Comparison of ENCODE assay signal across 9 cellular contexts in the genomic region with DNA sequence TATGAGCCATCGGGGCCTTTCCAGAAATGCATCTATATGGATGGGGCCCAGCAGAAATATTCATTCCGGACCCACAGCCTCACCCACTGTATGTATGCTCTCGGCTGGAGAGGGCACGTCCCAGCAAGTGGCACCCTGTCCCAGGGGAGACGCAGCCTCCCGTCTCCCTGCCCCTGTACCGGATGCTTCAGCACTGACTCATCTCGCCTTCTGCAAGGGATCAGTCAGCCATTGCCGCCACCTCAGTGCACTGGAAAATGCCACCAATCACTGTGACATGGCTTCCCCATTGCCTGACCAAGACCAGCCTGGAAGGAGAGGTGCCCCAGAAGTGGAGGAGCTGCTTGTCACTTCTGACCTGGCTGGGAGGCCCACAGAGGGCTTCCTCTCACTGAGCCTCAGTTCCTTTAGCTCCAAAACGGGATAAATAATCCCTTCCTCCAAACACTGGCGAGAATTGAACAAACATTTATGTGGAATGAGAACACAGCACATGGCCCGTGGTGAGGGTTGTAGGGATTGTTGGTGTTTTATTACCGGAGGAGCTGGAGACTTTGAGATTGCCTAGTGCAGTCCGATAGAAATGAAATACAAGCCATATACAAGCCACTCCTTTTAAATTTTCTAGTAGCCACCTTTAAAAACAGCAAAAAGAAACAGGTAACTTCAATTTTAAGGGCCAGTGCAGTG. TPM values are rescaled to one million over a fixed set of nuclear protein-coding genes. Genes with fewer than 3 reads are reported as not detected.
DNase-seq lines count a peak whose midpoint lies in the region; ATAC-seq, FAIRE-seq and TF ChIP-seq lines count a peak whose summit lies in the region.
"Had no signal": no experiment of that assay in that cellular context is flagged by ENCODE, and none has a peak within 500 bp of the region (broad histone marks: within the 10 kb centered on the region; RNA-seq: fewer than 3 reads in every experiment).

No MANE protein-coding gene starts in this region.

- no peak for TF ChIP-seq POLR2A in H54 (IDR thresholded peaks at IDR 0.05; ENCODE audit: low read depth, low read length)

- intact Hi-C loops in CD8-positive, alpha-beta T cell (cut with DNase I, micrococcal nuclease), result no loop called here

- H3K4me2 ChIP-seq in skeletal muscle satellite cell (ENCODE audit: low read length), result peak overlapping the region; percentile 9

- no peaks in the 10 kb centered on the region for H3K9me3 Mint-ChIP-seq in CD8-positive, alpha-beta T cell

- H3K36me3 ChIP-seq in skeletal muscle satellite cell (ENCODE audit: insufficient read depth, low read length), result no peaks in the 10 kb centered on the region
- no peaks in the 10 kb centered on the region for H3K36me3 ChIP-seq in CD8-positive, alpha-beta T cell (ENCODE audit: insufficient read depth, low read length)

- TF ChIP-seq CTCF in fibroblast of villous mesenchyme (IDR thresholded peaks at IDR 0.05; ENCODE audit: insufficient read depth, low read depth, low read length), result no peak
- TF ChIP-seq CTCF in CD8-positive, alpha-beta T cell (IDR thresholded peaks at IDR 0.05), result no peak
- TF ChIP-seq CTCF in D721Med (IDR thresholded peaks at IDR 0.05; ENCODE audit: insufficient read depth, missing control alignments), result no peak

- no peaks in the 10 kb centered on the region for H3K27me3 ChIP-seq in skeletal muscle satellite cell (ENCODE audit: control insufficient read depth, insufficient read depth, low read length)
- no peaks in the 10 kb centered on the region for H3K27me3 ChIP-seq in CD8-positive, alpha-beta T cell (ENCODE audit: insufficient read depth, low read length)

- H3K27ac ChIP-seq in CD8-positive, alpha-beta T cell (ENCODE audit: low read depth, low read length), result no peak overlapping the region

- no peak for ATAC-seq in CD8-positive, alpha-beta T cell

- no peaks in the 10 kb centered on the region for H3K9me3 ChIP-seq in skeletal muscle satellite cell (replicated peaks; ENCODE audit: low read length)
- no peaks in the 10 kb centered on the region for H3K9me3 ChIP-seq in CD8-positive, alpha-beta T cell (ENCODE audit: low read length)

- DNase-seq in H54 (ENCODE audit: insufficient read length, low spot score) (peak; percentile 67), RPMI7951 (ENCODE audit: low read depth) (peak; percentile 82), fibroblast of villous mesenchyme (ENCODE audit: low read depth) (peak; percentile 76), NAMALWA (ENCODE audit: low spot score) (no peak), D721Med (ENCODE audit: insufficient read length, low spot score) (no peak)
- DNase-seq in CD8-positive, alpha-beta T cell, result no peak
- DNase-seq: cortex of kidney, NCI-H2029 treated with DMSO at 0.1 percent for 48 hours had no signal

- H3K27ac Mint-ChIP-seq in CD8-positive, alpha-beta T cell, result no peak overlapping the region

- H3K4me3 ChIP-seq in fibroblast of villous mesenchyme (ENCODE audit: low read depth, low read length), result no peak overlapping the region
- peak overlapping the region; percentile 9 for H3K4me3 ChIP-seq in skeletal muscle satellite cell (ENCODE audit: low read length)
- no peak overlapping the region for H3K4me3 ChIP-seq in CD8-positive, alpha-beta T cell (ENCODE audit: low read depth, low read length)

- no peaks in the 10 kb centered on the region for H3K36me3 Mint-ChIP-seq in CD8-positive, alpha-beta T cell

- POLR2A ChIA-PET in CD8-positive, alpha-beta T cell (lab: Charles Lee), result interaction anchor here (0.6 kb wide), 1 partner anchor 117 kb away, joined by 3 read pairs; no protein-coding TSS in a partner anchor

- CTCF ChIA-PET in CD8-positive, alpha-beta T cell (lab: Charles Lee), result no interaction called here

- no peak overlapping the region for H3K9ac ChIP-seq in skeletal muscle satellite cell (ENCODE audit: low read depth, low read length)

- peaks cover 46% of the 10 kb centered on the region for H3K4me1 ChIP-seq in skeletal muscle satellite cell (ENCODE audit: control insufficient read depth, insufficient read depth, low read length)
- H3K4me1 ChIP-seq in CD8-positive, alpha-beta T cell (ENCODE audit: insufficient read depth, low read length), result no peaks in the 10 kb centered on the region

- no peak overlapping the region for H3K4me3 Mint-ChIP-seq in CD8-positive, alpha-beta T cell

- FAIRE-seq in H54 (lab: Jason Lieb, UNC), result peak; percentile 93
- no peak for FAIRE-seq in D721Med (lab: Jason Lieb, UNC)

- H3K4me1 Mint-ChIP-seq in CD8-positive, alpha-beta T cell (ENCODE audit: low read depth), result no peaks in the 10 kb centered on the region

- no peaks in the 10 kb centered on the region for H3K27me3 Mint-ChIP-seq in CD8-positive, alpha-beta T cell (ENCODE audit: low read depth)

RNA-seq across cellular contexts. Expression of gene ORM1, which starts 43.9 kb away (rescaled TPM):
- total RNA-seq in RPMI7951 (2014; rRNA removed; shearing (Covaris generic)), result not detected in 2 replicates
- not detected in 2 replicates for total RNA-seq in fibroblast of villous mesenchyme
- not detected in 2 replicates for total RNA-seq in skeletal muscle satellite cell (2012; rRNA removed)
- total RNA-seq in CD8-positive, alpha-beta T cell, result not detected

RNA-seq across cellular contexts. Expression of gene ORM2, which starts 50.6 kb away (rescaled TPM):
- not detected in 2 replicates for total RNA-seq in RPMI7951 (2014; rRNA removed; shearing (Covaris generic))
- total RNA-seq in fibroblast of villous mesenchyme, result not detected in 2 replicates
- total RNA-seq in skeletal muscle satellite cell (2012; rRNA removed), result not detected in 2 replicates
- total RNA-seq in CD8-positive, alpha-beta T cell, result not detected

Comparison
In these comparisons a context has a peak if more than half of its experiments do, and no peak if none do; other contexts are left out.
1. DNase-seq: peak in H54 (single experiment), RPMI7951 (single experiment) and fibroblast of villous mesenchyme (single experiment); none in NAMALWA (single experiment), CD8-positive, alpha-beta T cell (0 of 7) and D721Med (single experiment).